Comparison of ENCODE assay signal across 1 cellular context in genomic region chr6:41464019-41464418, GRCh38.
TF ChIP-seq lines count a peak whose summit lies in the region.

No MANE protein-coding gene starts in this region.

TF ChIP-seq in IMR-90, 13 proteins besides CTCF, POLR2A, EP300 and RAD21 (continued from another document):
- TF ChIP-seq, protein P1, sequence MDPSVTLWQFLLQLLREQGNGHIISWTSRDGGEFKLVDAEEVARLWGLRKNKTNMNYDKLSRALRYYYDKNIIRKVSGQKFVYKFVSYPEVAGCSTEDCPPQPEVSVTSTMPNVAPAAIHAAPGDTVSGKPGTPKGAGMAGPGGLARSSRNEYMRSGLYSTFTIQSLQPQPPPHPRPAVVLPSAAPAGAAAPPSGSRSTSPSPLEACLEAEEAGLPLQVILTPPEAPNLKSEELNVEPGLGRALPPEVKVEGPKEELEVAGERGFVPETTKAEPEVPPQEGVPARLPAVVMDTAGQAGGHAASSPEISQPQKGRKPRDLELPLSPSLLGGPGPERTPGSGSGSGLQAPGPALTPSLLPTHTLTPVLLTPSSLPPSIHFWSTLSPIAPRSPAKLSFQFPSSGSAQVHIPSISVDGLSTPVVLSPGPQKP (IDR thresholded peaks at IDR 0.05; ENCODE audit: borderline replicate concordance, low read depth, low read length): no peak
- TF ChIP-seq RCOR1 (IDR thresholded peaks at IDR 0.05; ENCODE audit: insufficient replicate concordance, low read length) (no peak), MAFK (IDR thresholded peaks at IDR 0.05; ENCODE audit: low read depth, low read length) (no peak), MXI1 (IDR thresholded peaks at IDR 0.05; ENCODE audit: borderline replicate concordance, low read depth, low read length) (no peak), NFE2L2 (IDR thresholded peaks at IDR 0.05; ENCODE audit: low read depth, low read length) (no peak), SMC3 (IDR thresholded peaks at IDR 0.05; ENCODE audit: low read depth, low read length) (no peak), FOS (IDR thresholded peaks at IDR 0.05; ENCODE audit: low read depth, low read length) (no peak), MAZ (IDR thresholded peaks at IDR 0.05; ENCODE audit: borderline replicate concordance, low read depth, low read length) (no peak), USF2 (IDR thresholded peaks at IDR 0.05; ENCODE audit: low read depth, low read length) (no peak), CHD1 (IDR thresholded peaks at IDR 0.05; ENCODE audit: low read depth, low read length) (no peak), RFX5 (IDR thresholded peaks at IDR 0.05; ENCODE audit: low read depth, low read length) (no peak)
